ENCODE assay signal across 20 cellular contexts in genomic region chr3:108001457-108001856, GRCh38.
DNase-seq lines count a peak whose midpoint lies in the region; ATAC-seq lines count a peak whose summit lies in the region.
"Had no signal": no experiment of that assay in that cellular context is flagged by ENCODE, and none has a peak within 500 bp of the region (broad histone marks: within the 10 kb centered on the region; RNA-seq: fewer than 3 reads in every experiment).

No MANE protein-coding gene starts in this region.

- H3K9me3 ChIP-seq in GM23248 (ENCODE audit: low read depth) = no peaks in the 10 kb centered on the region
- H3K9me3 ChIP-seq in esophagus (ENCODE audit: control insufficient read depth in 2 of 2, insufficient read depth in 1 of 2, low read depth in 1 of 2, low read length in 1 of 2) = no peaks in the 10 kb centered on the region
- H3K9me3 ChIP-seq in mucosa of rectum (ENCODE audit: control insufficient read depth in 2 of 2, low read length in 2 of 2) = no peaks in the 10 kb centered on the region
- H3K9me3 ChIP-seq: ascending aorta, left ventricle myocardium inferior, right atrium auricular region had no signal

- no peaks in the 10 kb centered on the region for H3F3A ChIP-seq in GM23248 (ENCODE audit: insufficient read depth)

- H3K4me2 ChIP-seq in GM23248 (ENCODE audit: unreplicated experiment) = no peak overlapping the region

- no peak overlapping the region for H3K27ac Mint-ChIP-seq in stimulated activated naive B cell treated with anti-CD40 and anti-IgM and Interleukin-4, amounts not matched to agents 10 μg/mL and 1 μg/mL and 100 μg/mL, for 72 hours
- H3K27ac Mint-ChIP-seq: activated CD4-positive, alpha-beta T cell treated with anti-CD3 and anti-CD28 coated beads, Interleukin-2, amount 10 ng/mL, durations not matched to agents 7 days and 5 days; H9 had no signal

- 82 to 96% methylated on average over 1 of the region's 1 CpG for WGBS in GM23248 (ENCODE audit: low coverage in 1 of 2, low lambda C conversion rate in 2 of 2, missing lambda C conversion rate in 2 of 2), 2 experiments
- 71 to 90% methylated on average over 1 of the region's 1 CpG for WGBS in esophagus, 2 donors

- no peaks in the 10 kb centered on the region for H3K27me3 Mint-ChIP-seq in stimulated activated naive B cell treated with anti-CD40 and anti-IgM and Interleukin-4, amounts not matched to agents 10 μg/mL and 1 μg/mL and 100 μg/mL, for 72 hours

- H4K20me1 ChIP-seq in GM23248 (ENCODE audit: insufficient read depth) = no peaks in the 10 kb centered on the region

- H3K9me2 ChIP-seq in GM23248 (ENCODE audit: insufficient read depth) = no peaks in the 10 kb centered on the region

- H2AFZ ChIP-seq in GM23248 = no peak overlapping the region

- peak; percentile 60 for DNase-seq in GM23248
- DNase-seq in NCI-H226 = peak; percentile 70
- no peak for DNase-seq in stimulated activated naive B cell treated with anti-CD40 and anti-IgM and Interleukin-4, amounts not matched to agents 10 μg/mL and 1 μg/mL and 100 μg/mL, for 72 hours
- no peak for DNase-seq in GDM1 (lab: John Stamatoyannopoulos, UW)
- DNase-seq in GOT3 (lab: John Stamatoyannopoulos, UW) = no peak
- DNase-seq: activated CD4-positive, alpha-beta T cell treated with anti-CD3 and anti-CD28 coated beads, Interleukin-2, amount 10 ng/mL, durations not matched to agents 7 days and 5 days; CD4-positive, alpha-beta memory T cell; effector CD4-positive, alpha-beta T cell; H9; head of caudate nucleus; left ventricle myocardium inferior; NCI-H1048; NCI-H345; stimulated activated CD4-positive, alpha-beta T cell treated with anti-CD3 and anti-CD28 coated beads, Interleukin-4, amount 100 ng/mL, for 24 hours; stimulated activated naive CD4-positive, alpha-beta T cell treated with Interleukin-2 at 50 U/mL for 16 hours had no signal

- H3K27ac ChIP-seq in GM23248 (no peak overlapping the region), esophagus (ENCODE audit: low read depth in 2 of 2, low read length in 1 of 2) (peak overlapping the region; percentile 61 to 70), mucosa of rectum (ENCODE audit: low read depth in 2 of 2, low read length in 2 of 2) (peak overlapping the region; percentile 52 to 69)
- H3K27ac ChIP-seq: ascending aorta, left ventricle myocardium inferior, right atrium auricular region had no signal

- H3K36me3 Mint-ChIP-seq in stimulated activated naive B cell treated with anti-CD40 and anti-IgM and Interleukin-4, amounts not matched to agents 10 μg/mL and 1 μg/mL and 100 μg/mL, for 72 hours = no peaks in the 10 kb centered on the region
- H3K36me3 Mint-ChIP-seq: CD4-positive, alpha-beta memory T cell had no signal

- H3K9ac ChIP-seq in GM23248 (no peak overlapping the region), mucosa of rectum (ENCODE audit: low read depth in 1 of 2, low read length in 2 of 2) (no peak overlapping the region)

- H3K4me1 Mint-ChIP-seq in stimulated activated naive B cell treated with anti-CD40 and anti-IgM and Interleukin-4, amounts not matched to agents 10 μg/mL and 1 μg/mL and 100 μg/mL, for 72 hours = peaks cover 16 to 27% of the 10 kb centered on the region in 2 donors

- H3K4me3 ChIP-seq in GM23248 (no peak overlapping the region), esophagus (ENCODE audit: low read depth in 1 of 2, low read length in 2 of 2) (no peak overlapping the region), mucosa of rectum (ENCODE audit: low read length in 2 of 2) (no peak overlapping the region)
- H3K4me3 ChIP-seq: ascending aorta, left ventricle myocardium inferior, right atrium auricular region had no signal

- H3K27me3 ChIP-seq in GM23248 (replicated peaks; ENCODE audit: insufficient read depth) = no peaks in the 10 kb centered on the region
- H3K27me3 ChIP-seq in esophagus (ENCODE audit: control insufficient read depth in 1 of 2, insufficient read depth in 2 of 2, low read length in 2 of 2) = no peaks in the 10 kb centered on the region
- no peaks in the 10 kb centered on the region for H3K27me3 ChIP-seq in mucosa of rectum (ENCODE audit: control insufficient read depth in 2 of 2, insufficient read depth in 2 of 2, low read length in 2 of 2)
- H3K27me3 ChIP-seq: ascending aorta, right atrium auricular region had no signal

- no peaks in the 10 kb centered on the region for H3K79me2 ChIP-seq in GM23248 (ENCODE audit: insufficient read depth)

- ATAC-seq in stimulated activated naive B cell treated with anti-CD40 and anti-IgM and Interleukin-4, amounts not matched to agents 10 μg/mL and 1 μg/mL and 100 μg/mL, for 72 hours (replicated peaks) = no peak
- ATAC-seq in HG03175 (IDR thresholded peaks at IDR 0.05; ENCODE audit: unreplicated experiment) = no peak

- H3K9me3 Mint-ChIP-seq in stimulated activated naive B cell treated with anti-CD40 and anti-IgM and Interleukin-4, amounts not matched to agents 10 μg/mL and 1 μg/mL and 100 μg/mL, for 72 hours = peaks cover 0 to 1% of the 10 kb centered on the region in 2 donors
- H3K9me3 Mint-ChIP-seq: activated CD4-positive, alpha-beta T cell treated with anti-CD3 and anti-CD28 coated beads, Interleukin-2, amount 10 ng/mL, durations not matched to agents 7 days and 5 days; H9 had no signal

- no peak overlapping the region for H3K4me3 Mint-ChIP-seq in stimulated activated naive B cell treated with anti-CD40 and anti-IgM and Interleukin-4, amounts not matched to agents 10 μg/mL and 1 μg/mL and 100 μg/mL, for 72 hours
- H3K4me3 Mint-ChIP-seq: activated CD4-positive, alpha-beta T cell treated with anti-CD3 and anti-CD28 coated beads, Interleukin-2, amount 10 ng/mL, durations not matched to agents 7 days and 5 days; CD4-positive, alpha-beta memory T cell; H9 had no signal

- in situ Hi-C loops in GM23248 (cut with MboI) = no loop called here

- H3K4me1 ChIP-seq in GM23248 (ENCODE audit: insufficient read depth) (peaks cover 8% of the 10 kb centered on the region), esophagus (ENCODE audit: control insufficient read depth in 2 of 2, insufficient read depth in 2 of 2, low read length in 1 of 2) (peaks cover 0 to 2% of the 10 kb centered on the region in 2 donors), mucosa of rectum (ENCODE audit: control insufficient read depth in 2 of 2, insufficient read depth in 2 of 2, low read length in 2 of 2) (peaks cover 4 to 20% of the 10 kb centered on the region in 2 donors)

- H3K36me3 ChIP-seq in GM23248 (ENCODE audit: low read depth) (no peaks in the 10 kb centered on the region), esophagus (ENCODE audit: control insufficient read depth in 2 of 2, insufficient read depth in 2 of 2, low read length in 1 of 2) (no peaks in the 10 kb centered on the region), mucosa of rectum (ENCODE audit: control insufficient read depth in 2 of 2, insufficient read depth in 2 of 2, low read length in 2 of 2) (no peaks in the 10 kb centered on the region)
- H3K36me3 ChIP-seq: ascending aorta, left ventricle myocardium inferior, right atrium auricular region had no signal

Comparison
In these comparisons a context has a peak if more than half of its experiments do, and no peak if none do; other contexts are left out.
1. DNase-seq: peak in GM23248 (single experiment) and NCI-H226 (single experiment); none in stimulated activated naive B cell treated with anti-CD40 and anti-IgM and Interleukin-4, amounts not matched to agents 10 μg/mL and 1 μg/mL and 100 μg/mL, for 72 hours (single experiment), GDM1 (single experiment) and GOT3 (single experiment).